Comparison of ENCODE assay signal across 8 cellular contexts in genomic region chr11:63814383-63814736, GRCh38. TPM values are rescaled to one million over a fixed set of nuclear protein-coding genes. Genes with fewer than 3 reads are reported as not detected.
DNase-seq lines count a peak whose midpoint lies in the region; ATAC-seq and TF ChIP-seq lines count a peak whose summit lies in the region.

No MANE protein-coding gene starts in this region.

- DNase-seq in RWPE2 (ENCODE audit: low spot score) (no peak), fibroblast of villous mesenchyme (ENCODE audit: low read depth) (no peak), skeletal muscle cell (ENCODE audit: low read depth) (no peak), RKO (ENCODE audit: low spot score) (no peak), NK-92 (lab: John Stamatoyannopoulos, UW; ENCODE audit: unreplicated experiment) (no peak), inferior parietal cortex (ENCODE audit: extremely low spot score) (no peak)
- DNase-seq in stimulated activated CD4-positive, alpha-beta T cell treated with anti-CD3 and anti-CD28 coated beads, Interleukin-4, amount 100 ng/mL, for 4 hours: no peak

- no peaks in the 10 kb centered on the region for H3K27me3 ChIP-seq in RWPE2 (ENCODE audit: insufficient read depth, poor library complexity, severe bottlenecking)

- peaks cover 43% of the 10 kb centered on the region for H3K36me3 ChIP-seq in RWPE2 (ENCODE audit: low read depth)

- ATAC-seq in GM18517 (IDR thresholded peaks at IDR 0.05; ENCODE audit: unreplicated experiment): peak; percentile 10
- ATAC-seq in RWPE2 (ENCODE audit: low read depth): peak; percentile 13; the same call in 2 of the 3 replicates

- H3K4me3 ChIP-seq in RWPE2 (ENCODE audit: severe bottlenecking): peak overlapping the region; percentile 96
- peak overlapping the region; percentile 90 for H3K4me3 ChIP-seq in fibroblast of villous mesenchyme (ENCODE audit: low read depth, low read length)
- peak overlapping the region; percentile 90 for H3K4me3 ChIP-seq in skeletal muscle cell (ENCODE audit: low read depth, low read length)

- H3K9me3 ChIP-seq in RWPE2 (ENCODE audit: severe bottlenecking): no peaks in the 10 kb centered on the region

- TF ChIP-seq CTCF in RWPE2 (IDR thresholded peaks at IDR 0.05; ENCODE audit: poor library complexity, severe bottlenecking): no peak
- no peak for TF ChIP-seq CTCF in fibroblast of villous mesenchyme (IDR thresholded peaks at IDR 0.05; ENCODE audit: insufficient read depth, low read depth, low read length)

- peaks cover 5% of the 10 kb centered on the region for H3K4me1 ChIP-seq in RWPE2 (ENCODE audit: insufficient read depth, poor library complexity, severe bottlenecking)

- H3K27ac ChIP-seq in RWPE2 (ENCODE audit: poor library complexity, severe bottlenecking): peak overlapping the region; percentile 48

RNA-seq across cellular contexts. Expression of gene SPINDOC, which starts 1.1 kb away (rescaled TPM):
- total RNA-seq in fibroblast of villous mesenchyme: 24.2 and 25.4 TPM in 2 replicates

RNA-seq across cellular contexts. Expression of gene MARK2, which starts 24.6 kb away (rescaled TPM):
- total RNA-seq in fibroblast of villous mesenchyme: 14.5 and 16.4 TPM in 2 replicates

RNA-seq across cellular contexts. Expression of gene ZFTA, which starts 45.8 kb away (rescaled TPM):
- 12.2 and 16.0 TPM in 2 replicates for total RNA-seq in fibroblast of villous mesenchyme
